ENCODE assay signal across 1 cellular context in the genomic region with DNA sequence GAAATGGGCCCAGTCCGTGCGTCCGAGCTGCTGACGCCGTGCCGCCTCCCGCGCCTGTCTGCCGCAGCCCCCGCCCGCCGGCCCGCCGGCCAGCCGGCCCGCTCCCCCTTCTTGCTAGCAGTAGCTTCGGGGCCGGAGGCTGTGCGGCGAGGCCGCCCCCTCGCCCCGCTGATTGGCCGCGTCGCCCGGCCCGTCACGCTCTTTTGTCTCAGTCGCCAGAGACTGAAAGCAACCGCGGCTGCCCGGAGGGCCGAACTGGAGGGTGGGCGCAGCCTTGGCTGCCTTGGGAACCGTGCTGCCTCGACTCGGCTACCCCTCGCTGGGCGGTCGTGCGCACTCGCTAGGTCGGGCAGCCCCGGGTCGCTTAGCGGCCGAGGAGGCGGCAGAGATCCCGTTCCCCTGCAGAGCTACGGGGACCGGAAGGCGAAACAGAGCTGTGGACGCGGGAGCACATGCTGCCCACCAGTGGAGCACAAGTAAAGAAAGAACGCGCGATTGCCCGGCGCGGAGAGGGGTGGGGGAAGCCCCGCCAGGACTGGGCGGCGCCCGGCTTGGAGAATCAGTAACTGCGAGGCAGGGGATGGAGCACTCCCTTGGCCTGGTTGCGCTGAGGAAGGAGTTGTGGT.
TF ChIP-seq lines count a peak whose summit lies in the region.

TSS of gene ZCCHC18 (plus strand) at position 198 of the 626 bp plus-strand sequence. CDS start 1,589 bp downstream, outside the sequence.

TF ChIP-seq in HepG2, 621 proteins besides CTCF, POLR2A, EP300 and RAD21 (continued from another document and continues in another):
- TF ChIP-seq, protein P1, sequence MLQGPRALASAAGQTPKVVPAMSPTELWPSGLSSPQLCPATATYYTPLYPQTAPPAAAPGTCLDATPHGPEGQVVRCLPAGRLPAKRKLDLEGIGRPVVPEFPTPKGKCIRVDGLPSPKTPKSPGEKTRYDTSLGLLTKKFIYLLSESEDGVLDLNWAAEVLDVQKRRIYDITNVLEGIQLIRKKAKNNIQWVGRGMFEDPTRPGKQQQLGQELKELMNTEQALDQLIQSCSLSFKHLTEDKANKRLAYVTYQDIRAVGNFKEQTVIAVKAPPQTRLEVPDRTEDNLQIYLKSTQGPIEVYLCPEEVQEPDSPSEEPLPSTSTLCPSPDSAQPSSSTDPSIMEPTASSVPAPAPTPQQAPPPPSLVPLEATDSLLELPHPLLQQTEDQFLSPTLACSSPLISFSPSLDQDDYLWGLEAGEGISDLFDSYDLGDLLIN (CRISPR knock-in tag; IDR thresholded peaks at IDR 0.05; ENCODE audit: borderline replicate concordance), result no peak
- no peak for TF ChIP-seq SALL1 (CRISPR knock-in tag; IDR thresholded peaks at IDR 0.05)
- TF ChIP-seq SNAPC2 (CRISPR knock-in tag; IDR thresholded peaks at IDR 0.05), result no peak
- TF ChIP-seq KAT7 (CRISPR knock-in tag; IDR thresholded peaks at IDR 0.05; ENCODE audit: borderline replicate concordance), result no peak
- no peak for TF ChIP-seq MTA3 (CRISPR knock-in tag; IDR thresholded peaks at IDR 0.05)
- no peak for TF ChIP-seq RARA (CRISPR knock-in tag; IDR thresholded peaks at IDR 0.05)
- TF ChIP-seq TCF7L2 (IDR thresholded peaks at IDR 0.05; ENCODE audit: low read depth, low read length), result no peak
- no peak for TF ChIP-seq ZFP36L1 (CRISPR knock-in tag; IDR thresholded peaks at IDR 0.05)
- TF ChIP-seq HNRNPH1 (optimal IDR thresholded peaks at IDR 0.05; ENCODE audit: low read depth, low read length), result no peak
- no peak for TF ChIP-seq JUND (CRISPR knock-in tag; IDR thresholded peaks at IDR 0.05)
- no peak for TF ChIP-seq ZNF550 (CRISPR knock-in tag; IDR thresholded peaks at IDR 0.05; ENCODE audit: borderline replicate concordance)
- TF ChIP-seq AKAP8 (CRISPR knock-in tag; IDR thresholded peaks at IDR 0.05), result no peak
- no peak for TF ChIP-seq ZNF337 (CRISPR knock-in tag; IDR thresholded peaks at IDR 0.05; ENCODE audit: borderline replicate concordance, low read depth)
- no peak for TF ChIP-seq PRPF4 (IDR thresholded peaks at IDR 0.05; ENCODE audit: low read depth, low read length, poor library complexity, severe bottlenecking)
- TF ChIP-seq ZNF841 (CRISPR knock-in tag; IDR thresholded peaks at IDR 0.05; ENCODE audit: borderline replicate concordance), result no peak
- TF ChIP-seq ZNF816 (CRISPR knock-in tag; IDR thresholded peaks at IDR 0.05; ENCODE audit: borderline replicate concordance), result no peak
- no peak for TF ChIP-seq NFYC (CRISPR knock-in tag; IDR thresholded peaks at IDR 0.05)
- TF ChIP-seq IKZF4 (CRISPR knock-in tag; IDR thresholded peaks at IDR 0.05; ENCODE audit: borderline replicate concordance, low read depth, not compliant biosample characterization), result no peak
- TF ChIP-seq, protein P2, sequence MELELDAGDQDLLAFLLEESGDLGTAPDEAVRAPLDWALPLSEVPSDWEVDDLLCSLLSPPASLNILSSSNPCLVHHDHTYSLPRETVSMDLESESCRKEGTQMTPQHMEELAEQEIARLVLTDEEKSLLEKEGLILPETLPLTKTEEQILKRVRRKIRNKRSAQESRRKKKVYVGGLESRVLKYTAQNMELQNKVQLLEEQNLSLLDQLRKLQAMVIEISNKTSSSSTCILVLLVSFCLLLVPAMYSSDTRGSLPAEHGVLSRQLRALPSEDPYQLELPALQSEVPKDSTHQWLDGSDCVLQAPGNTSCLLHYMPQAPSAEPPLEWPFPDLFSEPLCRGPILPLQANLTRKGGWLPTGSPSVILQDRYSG (CRISPR knock-in tag; IDR thresholded peaks at IDR 0.05), result no peak
- no peak for TF ChIP-seq NKX3-1 (CRISPR knock-in tag; IDR thresholded peaks at IDR 0.05)
- TF ChIP-seq REL (CRISPR knock-in tag; conservative IDR thresholded peaks at IDR 0.05), result no peak
- no peak for TF ChIP-seq IKZF1 (IDR thresholded peaks at IDR 0.05)
- no peak for TF ChIP-seq ZNF713 (CRISPR knock-in tag; IDR thresholded peaks at IDR 0.05)
- no peak for TF ChIP-seq YEATS4 (CRISPR knock-in tag; IDR thresholded peaks at IDR 0.05; ENCODE audit: borderline replicate concordance)
- no peak for TF ChIP-seq YEATS2 (CRISPR knock-in tag; IDR thresholded peaks at IDR 0.05; ENCODE audit: borderline replicate concordance)
- no peak for TF ChIP-seq RAD51 (IDR thresholded peaks at IDR 0.05; ENCODE audit: borderline replicate concordance)
- no peak for TF ChIP-seq ZNF251 (CRISPR knock-in tag; IDR thresholded peaks at IDR 0.05)
- no peak for TF ChIP-seq RFXANK (CRISPR knock-in tag; IDR thresholded peaks at IDR 0.05)
- no peak for TF ChIP-seq ZNF546 (CRISPR knock-in tag; conservative IDR thresholded peaks at IDR 0.05)
- TF ChIP-seq IRX3 (CRISPR knock-in tag; IDR thresholded peaks at IDR 0.05; ENCODE audit: borderline replicate concordance, low read depth), result no peak
- no peak for TF ChIP-seq KLF15 (CRISPR knock-in tag; IDR thresholded peaks at IDR 0.05; ENCODE audit: borderline replicate concordance)
- no peak for TF ChIP-seq HNF1B (CRISPR knock-in tag; IDR thresholded peaks at IDR 0.05)
- TF ChIP-seq, protein P3, sequence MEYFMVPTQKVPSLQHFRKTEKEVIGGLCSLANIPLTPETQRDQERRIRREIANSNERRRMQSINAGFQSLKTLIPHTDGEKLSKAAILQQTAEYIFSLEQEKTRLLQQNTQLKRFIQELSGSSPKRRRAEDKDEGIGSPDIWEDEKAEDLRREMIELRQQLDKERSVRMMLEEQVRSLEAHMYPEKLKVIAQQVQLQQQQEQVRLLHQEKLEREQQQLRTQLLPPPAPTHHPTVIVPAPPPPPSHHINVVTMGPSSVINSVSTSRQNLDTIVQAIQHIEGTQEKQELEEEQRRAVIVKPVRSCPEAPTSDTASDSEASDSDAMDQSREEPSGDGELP (IDR thresholded peaks at IDR 0.05; ENCODE audit: borderline replicate concordance, low read depth), result no peak
- no peak for TF ChIP-seq CHD4 (IDR thresholded peaks at IDR 0.05; ENCODE audit: borderline replicate concordance, low read length)
- peak; percentile 37 for TF ChIP-seq HNRNPLL (IDR thresholded peaks at IDR 0.05; ENCODE audit: low read depth, low read length, poor library complexity, severe bottlenecking)
- TF ChIP-seq MIER2 (CRISPR knock-in tag; IDR thresholded peaks at IDR 0.05), result no peak
- TF ChIP-seq PHF8 (CRISPR knock-in tag; IDR thresholded peaks at IDR 0.05), result no peak
- TF ChIP-seq, protein P4, sequence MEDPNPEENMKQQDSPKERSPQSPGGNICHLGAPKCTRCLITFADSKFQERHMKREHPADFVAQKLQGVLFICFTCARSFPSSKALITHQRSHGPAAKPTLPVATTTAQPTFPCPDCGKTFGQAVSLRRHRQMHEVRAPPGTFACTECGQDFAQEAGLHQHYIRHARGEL (CRISPR knock-in tag; IDR thresholded peaks at IDR 0.05), result no peak
- TF ChIP-seq ZNF646 (CRISPR knock-in tag; IDR thresholded peaks at IDR 0.05), result no peak
- TF ChIP-seq, protein P5, sequence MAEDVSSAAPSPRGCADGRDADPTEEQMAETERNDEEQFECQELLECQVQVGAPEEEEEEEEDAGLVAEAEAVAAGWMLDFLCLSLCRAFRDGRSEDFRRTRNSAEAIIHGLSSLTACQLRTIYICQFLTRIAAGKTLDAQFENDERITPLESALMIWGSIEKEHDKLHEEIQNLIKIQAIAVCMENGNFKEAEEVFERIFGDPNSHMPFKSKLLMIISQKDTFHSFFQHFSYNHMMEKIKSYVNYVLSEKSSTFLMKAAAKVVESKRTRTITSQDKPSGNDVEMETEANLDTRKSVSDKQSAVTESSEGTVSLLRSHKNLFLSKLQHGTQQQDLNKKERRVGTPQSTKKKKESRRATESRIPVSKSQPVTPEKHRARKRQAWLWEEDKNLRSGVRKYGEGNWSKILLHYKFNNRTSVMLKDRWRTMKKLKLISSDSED (CRISPR knock-in tag; IDR thresholded peaks at IDR 0.05), result no peak
- no peak for TF ChIP-seq TP53 (CRISPR knock-in tag; conservative IDR thresholded peaks at IDR 0.05)
- no peak for TF ChIP-seq RFXAP (CRISPR knock-in tag; IDR thresholded peaks at IDR 0.05; ENCODE audit: borderline replicate concordance)
- TF ChIP-seq ZNF773 (CRISPR knock-in tag; IDR thresholded peaks at IDR 0.05; ENCODE audit: borderline replicate concordance), result no peak
- TF ChIP-seq ZBTB7A (CRISPR knock-in tag; IDR thresholded peaks at IDR 0.05), result no peak
- TF ChIP-seq SMAD9 (CRISPR knock-in tag; IDR thresholded peaks at IDR 0.05), result no peak
- TF ChIP-seq, protein P6, sequence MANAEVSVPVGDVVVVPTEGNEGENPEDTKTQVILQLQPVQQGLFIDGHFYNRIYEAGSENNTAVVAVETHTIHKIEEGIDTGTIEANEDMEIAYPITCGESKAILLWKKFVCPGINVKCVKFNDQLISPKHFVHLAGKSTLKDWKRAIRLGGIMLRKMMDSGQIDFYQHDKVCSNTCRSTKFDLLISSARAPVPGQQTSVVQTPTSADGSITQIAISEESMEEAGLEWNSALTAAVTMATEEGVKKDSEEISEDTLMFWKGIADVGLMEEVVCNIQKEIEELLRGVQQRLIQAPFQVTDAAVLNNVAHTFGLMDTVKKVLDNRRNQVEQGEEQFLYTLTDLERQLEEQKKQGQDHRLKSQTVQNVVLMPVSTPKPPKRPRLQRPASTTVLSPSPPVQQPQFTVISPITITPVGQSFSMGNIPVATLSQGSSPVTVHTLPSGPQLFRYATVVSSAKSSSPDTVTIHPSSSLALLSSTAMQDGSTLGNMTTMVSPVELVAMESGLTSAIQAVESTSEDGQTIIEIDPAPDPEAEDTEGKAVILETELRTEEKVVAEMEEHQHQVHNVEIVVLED (CRISPR knock-in tag; IDR thresholded peaks at IDR 0.05; ENCODE audit: borderline replicate concordance), result no peak
- no peak for TF ChIP-seq NCOA5 (CRISPR knock-in tag; IDR thresholded peaks at IDR 0.05)
- no peak for TF ChIP-seq ZNF775 (CRISPR knock-in tag; IDR thresholded peaks at IDR 0.05; ENCODE audit: borderline replicate concordance)
- no peak for TF ChIP-seq ZMYM2 (CRISPR knock-in tag; IDR thresholded peaks at IDR 0.05)
- no peak for TF ChIP-seq PAWR (CRISPR knock-in tag; IDR thresholded peaks at IDR 0.05; ENCODE audit: borderline replicate concordance)
- TF ChIP-seq ZNF563 (CRISPR knock-in tag; IDR thresholded peaks at IDR 0.05), result no peak
- no peak for TF ChIP-seq MTERF4 (CRISPR knock-in tag; IDR thresholded peaks at IDR 0.05)
- TF ChIP-seq THAP7 (CRISPR knock-in tag; IDR thresholded peaks at IDR 0.05), result no peak
- TF ChIP-seq NCOR1 (IDR thresholded peaks at IDR 0.05; ENCODE audit: borderline replicate concordance, low read length), result no peak
